In the genomic region with DNA sequence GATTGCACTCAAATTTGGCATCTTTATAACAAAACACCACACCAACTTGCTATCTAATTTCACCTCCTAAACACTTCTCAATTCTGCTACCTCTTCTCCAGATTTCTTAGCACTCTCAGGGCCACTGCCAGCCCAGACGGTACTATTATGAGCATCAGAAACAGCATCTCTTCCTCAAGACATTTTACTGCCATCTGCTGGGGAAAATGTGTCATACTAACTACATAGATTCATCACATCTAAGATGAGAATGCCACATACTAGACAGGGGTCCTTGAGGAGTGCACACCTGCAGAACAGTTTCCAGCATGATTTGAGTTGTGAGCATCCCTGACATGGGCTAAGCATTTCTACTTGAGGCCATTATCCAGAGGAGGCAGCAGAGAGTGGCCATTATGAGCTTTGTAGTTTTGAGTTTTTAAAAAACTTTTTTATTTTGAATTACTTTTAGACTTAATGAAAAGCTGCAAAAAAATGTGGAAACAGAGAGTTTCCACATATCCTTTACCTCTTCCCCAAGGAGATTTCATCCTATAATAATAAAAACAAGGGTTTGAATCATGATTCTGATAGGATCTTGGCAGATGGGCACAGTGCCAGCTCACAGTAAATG, we compare ENCODE assay signal across 8 cellular contexts. TPM values are rescaled to one million over a fixed set of nuclear protein-coding genes. Genes with fewer than 3 reads are reported as not detected.
DNase-seq lines count a peak whose midpoint lies in the region; ATAC-seq and TF ChIP-seq lines count a peak whose summit lies in the region.

No MANE protein-coding gene starts in this region.

- H3K4me1 ChIP-seq in ovary (ENCODE audit: insufficient read depth) = no peaks in the 10 kb centered on the region

- H3K36me3 ChIP-seq in ovary = no peaks in the 10 kb centered on the region

- H3K9me3 Mint-ChIP-seq in activated T-helper 17 cell treated with anti-CD3 and anti-CD28 coated beads, Interleukin-2, amount 50 U/mL, for 72 hours = no peaks in the 10 kb centered on the region

- WGBS in ovary, 3 donors = 0% methylated on average over 1 of the region's 1 CpG

- H3K27ac Mint-ChIP-seq in activated T-helper 17 cell treated with anti-CD3 and anti-CD28 coated beads, Interleukin-2, amount 50 U/mL, for 72 hours = no peak overlapping the region

- TF ChIP-seq EP300 in ovary (IDR thresholded peaks at IDR 0.05) = no peak

- H3K4me3 ChIP-seq in ovary = no peak overlapping the region

- no peaks in the 10 kb centered on the region for H3K9me3 ChIP-seq in ovary

- peak in 1 of 3 donors; percentile 33 for TF ChIP-seq CTCF in ovary (IDR thresholded peaks at IDR 0.05)

- H3K27me3 Mint-ChIP-seq in activated T-helper 17 cell treated with anti-CD3 and anti-CD28 coated beads, Interleukin-2, amount 50 U/mL, for 72 hours = peaks cover 16% of the 10 kb centered on the region

- TF ChIP-seq POLR2A in ovary (IDR thresholded peaks at IDR 0.05) = no peak

- H3K27ac ChIP-seq in ovary = no peak overlapping the region

- DNase-seq in EH (ENCODE audit: low read depth) = peak; percentile 66
- peak; percentile 61 for DNase-seq in NCI-H446 treated with DMSO at 0.1 percent for 48 hours (lab: John Stamatoyannopoulos, UW)
- no peak for DNase-seq in Right ventricle myocardium superior
- peak; percentile 69 for DNase-seq in putamen (ENCODE audit: low spot score)
- no peak for DNase-seq in ovary

- H3K27me3 ChIP-seq in ovary = no peaks in the 10 kb centered on the region

- intact Hi-C loops in Right ventricle myocardium superior (cut with DNase I) (loop anchor here (10.0 kb wide), 1 partner anchor 419 kb away; no protein-coding TSS in a partner anchor), ovary (cut with DNase I) (loop anchor here in 1 of 4 donors (10.0 kb wide), 1 partner anchor 171 kb away; no protein-coding TSS in a partner anchor)

- no peak overlapping the region for H3K4me3 Mint-ChIP-seq in activated T-helper 17 cell treated with anti-CD3 and anti-CD28 coated beads, Interleukin-2, amount 50 U/mL, for 72 hours

- no peaks in the 10 kb centered on the region for H3K36me3 Mint-ChIP-seq in activated T-helper 17 cell treated with anti-CD3 and anti-CD28 coated beads, Interleukin-2, amount 50 U/mL, for 72 hours (ENCODE audit: low read depth)

- H3K4me1 Mint-ChIP-seq in activated T-helper 17 cell treated with anti-CD3 and anti-CD28 coated beads, Interleukin-2, amount 50 U/mL, for 72 hours = no peaks in the 10 kb centered on the region

- ATAC-seq in GM19438 (IDR thresholded peaks at IDR 0.05; ENCODE audit: low read depth, unreplicated experiment) (peak; percentile 79), HG03439 (IDR thresholded peaks at IDR 0.05; ENCODE audit: unreplicated experiment) (peak; percentile 76), Right ventricle myocardium superior (ENCODE audit: poor library complexity) (peak; percentile 80)
- peak; percentile 79 for ATAC-seq in activated T-helper 17 cell treated with anti-CD3 and anti-CD28 coated beads, Interleukin-2, amount 50 U/mL, for 72 hours (replicated peaks)

RNA-seq across cellular contexts. Expression of gene GRIP1, which starts 15.1 kb away (rescaled TPM):
- under 1 TPM; 0.19 to 0.86 TPM for total RNA-seq in activated T-helper 17 cell treated with anti-CD3 and anti-CD28 coated beads, Interleukin-2, amount 50 U/mL, for 72 hours
- 4.1 TPM for total RNA-seq in Right ventricle myocardium superior
- total RNA-seq in ovary = 10 to 100 TPM in 1 of 7 donors, 1 to 10 TPM in 5, under 1 TPM in 1; 0.36 to 10.1 (median 3.9) TPM
- 1 to 10 TPM in 1 of 2 donors, under 1 TPM in 1; 0.41 to 3.9 TPM for polyA plus RNA-seq in ovary

Comparison
In these comparisons a context has a peak if more than half of its experiments do, and no peak if none do; other contexts are left out.
1. DNase-seq: peak in EH (single experiment), NCI-H446 treated with DMSO at 0.1 percent for 48 hours (single experiment) and putamen (single experiment); none in Right ventricle myocardium superior (single experiment) and ovary (0 of 5).
2. Peak in every context shown above with its lines, with median percentiles within 50 percentile points of each other: ATAC-seq.